ENCODE assay signal across 8 cellular contexts in the genomic region with DNA sequence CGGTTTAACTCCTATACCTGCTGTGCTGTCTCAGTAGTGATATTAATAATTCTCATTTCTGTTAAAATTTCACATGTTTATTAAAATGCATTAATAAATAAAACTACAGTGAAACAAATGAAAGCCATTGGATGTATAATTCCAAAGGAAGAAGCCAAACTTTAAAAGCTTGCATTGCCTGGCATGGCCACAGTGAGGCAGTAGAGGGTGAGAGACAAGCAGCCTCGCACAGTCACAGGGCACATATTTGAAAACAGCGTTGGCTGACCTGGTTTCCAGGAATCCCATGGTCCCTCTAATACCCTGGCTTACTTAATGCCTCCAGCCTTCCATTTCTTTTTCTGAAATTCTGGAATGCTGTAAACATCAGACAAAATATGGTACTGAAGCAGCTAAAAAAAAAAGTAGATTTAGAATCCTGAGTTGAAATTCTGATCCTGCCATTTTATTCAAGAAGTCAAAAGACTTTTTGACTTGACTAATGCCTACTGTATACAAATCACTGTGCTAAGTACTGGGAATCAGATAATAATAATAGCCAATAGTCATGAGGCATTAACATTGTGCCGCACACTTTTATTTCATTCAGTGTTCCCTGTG. TPM values are rescaled to one million over a fixed set of nuclear protein-coding genes. Genes with fewer than 3 reads are reported as not detected.
DNase-seq lines count a peak whose midpoint lies in the region; ATAC-seq and TF ChIP-seq lines count a peak whose summit lies in the region.

No MANE protein-coding gene starts in this region.

- no peak for TF ChIP-seq POLR2A in gastrocnemius medialis (IDR thresholded peaks at IDR 0.05)

- peak; percentile 76 to 85 for ATAC-seq in left cardiac atrium
- peak; percentile 58 to 78 for ATAC-seq in gastrocnemius medialis
- ATAC-seq in HG03354 (IDR thresholded peaks at IDR 0.05; ENCODE audit: poor library complexity, severe bottlenecking, unreplicated experiment), result no peak
- no peak for ATAC-seq in HG03280 (IDR thresholded peaks at IDR 0.05; ENCODE audit: unreplicated experiment)

- peak; percentile 70 for DNase-seq in ELR (ENCODE audit: low read depth)
- peak; percentile 48 for DNase-seq in M059J (ENCODE audit: low read depth)
- DNase-seq in adipocyte (ENCODE audit: low read depth), result peak; percentile 76
- DNase-seq in left cardiac atrium, result peak; percentile 66
- peak; percentile 33 to 51 for DNase-seq in gastrocnemius medialis

- H3K9me3 ChIP-seq in SU-DHL-6 (ENCODE audit: insufficient read depth, low read length), result no peaks in the 10 kb centered on the region
- H3K9me3 ChIP-seq in adipocyte (ENCODE audit: control insufficient read depth, low read length), result no peaks in the 10 kb centered on the region
- no peaks in the 10 kb centered on the region for H3K9me3 ChIP-seq in gastrocnemius medialis

- H3K9ac ChIP-seq in SU-DHL-6 (ENCODE audit: low read length), result no peak overlapping the region
- H3K9ac ChIP-seq in adipocyte (ENCODE audit: low read length), result no peak overlapping the region

- H3K27ac ChIP-seq in SU-DHL-6 (ENCODE audit: low read depth, low read length), result no peak overlapping the region
- no peak overlapping the region for H3K27ac ChIP-seq in gastrocnemius medialis

- H3K9me2 ChIP-seq in SU-DHL-6 (replicated peaks; ENCODE audit: insufficient read depth, low read length), result no peaks in the 10 kb centered on the region

- H3K4me1 ChIP-seq in adipocyte (ENCODE audit: control insufficient read depth, insufficient read depth, low read length) (peaks cover 17% of the 10 kb centered on the region), gastrocnemius medialis (peaks cover 1 to 4% of the 10 kb centered on the region in 2 donors)

- peak; percentile 84 for TF ChIP-seq CTCF in SU-DHL-6 (IDR thresholded peaks at IDR 0.05; ENCODE audit: insufficient read depth, low read length, poor library complexity, severe bottlenecking)
- TF ChIP-seq CTCF in gastrocnemius medialis (IDR thresholded peaks at IDR 0.05 in 4 of 5, conservative IDR thresholded peaks at IDR 0.05 in 1 of 5), result peak; percentile 47 to 80 (median 69)

- H2AFZ ChIP-seq in SU-DHL-6 (ENCODE audit: low read depth, low read length, severe bottlenecking), result no peak overlapping the region

- intact Hi-C loops in left cardiac atrium (cut with DNase I), result loop anchor here (10.0 kb wide), 2 partner anchors 151 to 511 kb away; no protein-coding TSS in a partner anchor
- intact Hi-C loops in gastrocnemius medialis (cut with DNase I; ENCODE audit: low total_unique reads), result no loop called here

- H3K27me3 ChIP-seq in SU-DHL-6 (ENCODE audit: low read length) (no peaks in the 10 kb centered on the region), adipocyte (replicated peaks; ENCODE audit: control insufficient read depth, insufficient read depth, low read length) (no peaks in the 10 kb centered on the region), gastrocnemius medialis (no peaks in the 10 kb centered on the region)

- H3K4me3 ChIP-seq in SU-DHL-6 (ENCODE audit: insufficient read depth, low read length, poor library complexity, severe bottlenecking), result no peak overlapping the region
- no peak overlapping the region for H3K4me3 ChIP-seq in adipocyte (ENCODE audit: low read length)
- H3K4me3 ChIP-seq in gastrocnemius medialis, result no peak overlapping the region

- no peak overlapping the region for H3K4me2 ChIP-seq in SU-DHL-6 (ENCODE audit: low read depth, low read length, poor library complexity, severe bottlenecking)

- H4K20me1 ChIP-seq in SU-DHL-6 (ENCODE audit: low read depth, low read length), result no peaks in the 10 kb centered on the region; the same call in 1 of the 2 replicates

- H3F3A ChIP-seq in SU-DHL-6 (ENCODE audit: insufficient read depth), result peaks cover 6% of the 10 kb centered on the region; the same call in 1 of the 2 replicates

- H3K36me3 ChIP-seq in SU-DHL-6 (ENCODE audit: low read length) (no peaks in the 10 kb centered on the region; the same call in 1 of the 2 replicates), adipocyte (ENCODE audit: control insufficient read depth, insufficient read depth, low read length, severe bottlenecking) (peaks cover 11% of the 10 kb centered on the region), gastrocnemius medialis (no peaks in the 10 kb centered on the region)

- H3K79me2 ChIP-seq in SU-DHL-6 (ENCODE audit: insufficient read depth, low read length), result no peaks in the 10 kb centered on the region

- in situ Hi-C loops in gastrocnemius medialis (cut with MboI; ENCODE audit: low sequenced_read_pairs in 4 of 4), result loop anchor here (5.0 to 25.0 kb wide), 4 partner anchors 187 to 511 kb away; a partner anchor contains a TSS

RNA-seq across cellular contexts. Expression of a gene that starts 6.7 kb away (rescaled TPM):
- total RNA-seq in M059J (2014; rRNA removed; shearing (Covaris generic)), result 7.6 and 12.5 TPM in 2 replicates
- 1 to 10 TPM; 4.1 to 4.9 TPM for total RNA-seq in left cardiac atrium
- total RNA-seq in gastrocnemius medialis, result 1 to 10 TPM in 3 of 4 donors, under 1 TPM in 1; 0.51 to 4.4 (median 2.4) TPM

RNA-seq across cellular contexts. Expression of a gene that starts 8.4 kb away (rescaled TPM):
- not detected in 2 replicates for total RNA-seq in M059J (2014; rRNA removed; shearing (Covaris generic))
- 1 to 10 TPM; 1.5 to 3.3 TPM for total RNA-seq in left cardiac atrium
- total RNA-seq in gastrocnemius medialis, result under 1 TPM in 3 of 4 donors, not detected in 1; 0.41 to 0.98 (median 0.52) TPM

Comparison
In these comparisons a context has a peak if more than half of its experiments do, and no peak if none do; other contexts are left out.
1. ATAC-seq: peak in left cardiac atrium (2 of 2) and gastrocnemius medialis (2 of 2); none in HG03354 (single experiment) and HG03280 (single experiment).
2. Peak in every context shown above with its lines, with median percentiles within 50 percentile points of each other: DNase-seq.